In genomic region chr16:10250137-10250850, GRCh38 we compare ENCODE assay signal across 14 cellular contexts.
"Had no signal": no experiment of that assay in that cellular context is flagged by ENCODE, and none has a peak within 500 bp of the region (broad histone marks: within the 10 kb centered on the region; RNA-seq: fewer than 3 reads in every experiment).

No MANE protein-coding gene starts in this region.

- H3K27ac Mint-ChIP-seq: activated CD8-positive, alpha-beta memory T cell treated with anti-CD3 and anti-CD28 coated beads, Interleukin-2, amount 10 ng/mL, durations not matched to agents 7 days and 5 days; activated naive CD8-positive, alpha-beta T cell; activated T-cell treated with anti-CD3 and anti-CD28 coated beads, Interleukin-2, amount 50 U/mL, for 24 hours; naive thymus-derived CD8-positive, alpha-beta T cell; T-helper 1 cell treated with Interleukin-12 subunit alpha and Interleukin-12 subunit beta and Interleukin-4 antibody, amounts not matched to agents 30 μg/mL and 1 μg/mL, for 36 hours had no signal

- ATAC-seq: activated CD8-positive, alpha-beta memory T cell treated with anti-CD3 and anti-CD28 coated beads, Interleukin-2, amount 10 ng/mL, durations not matched to agents 7 days and 5 days; naive thymus-derived CD8-positive, alpha-beta T cell had no signal

- H3K4me1 ChIP-seq: upper lobe of left lung had no signal

- H3K9me3 ChIP-seq: neutrophil, upper lobe of left lung had no signal

- H3K27me3 ChIP-seq: brain microvascular endothelial cell, neutrophil, upper lobe of left lung had no signal

- H3K27me3 Mint-ChIP-seq: activated naive CD8-positive, alpha-beta T cell had no signal

- H3K4me1 Mint-ChIP-seq: activated CD8-positive, alpha-beta memory T cell treated with anti-CD3 and anti-CD28 coated beads, Interleukin-2, amount 10 ng/mL, durations not matched to agents 7 days and 5 days; naive thymus-derived CD8-positive, alpha-beta T cell had no signal

- H3K36me3 ChIP-seq: brain microvascular endothelial cell, neutrophil, upper lobe of left lung had no signal

- H3K4me3 Mint-ChIP-seq: activated CD8-positive, alpha-beta memory T cell treated with anti-CD3 and anti-CD28 coated beads, Interleukin-2, amount 10 ng/mL, durations not matched to agents 7 days and 5 days; activated naive CD8-positive, alpha-beta T cell; activated T-cell treated with anti-CD3 and anti-CD28 coated beads, Interleukin-2, amount 50 U/mL, for 24 hours; naive thymus-derived CD8-positive, alpha-beta T cell; T-helper 1 cell treated with Interleukin-12 subunit alpha and Interleukin-12 subunit beta and Interleukin-4 antibody, amounts not matched to agents 30 μg/mL and 1 μg/mL, for 36 hours had no signal

- H3K27ac ChIP-seq: brain microvascular endothelial cell, neutrophil, skin epidermis, upper lobe of left lung had no signal

- H3K9me3 Mint-ChIP-seq: activated T-cell treated with anti-CD3 and anti-CD28 coated beads, Interleukin-2, amount 50 U/mL, for 24 hours; naive thymus-derived CD8-positive, alpha-beta T cell; T-helper 1 cell treated with Interleukin-12 subunit alpha and Interleukin-12 subunit beta and Interleukin-4 antibody, amounts not matched to agents 30 μg/mL and 1 μg/mL, for 36 hours had no signal

- DNase-seq: activated CD4-positive, alpha-beta T cell treated with anti-CD3 and anti-CD28 coated beads, Interleukin-2, amount 50 U/mL, for 4 hours; activated CD8-positive, alpha-beta memory T cell treated with anti-CD3 and anti-CD28 coated beads, Interleukin-2, amount 10 ng/mL, durations not matched to agents 7 days and 5 days; activated gamma-delta T cell; activated T-cell treated with anti-CD3 and anti-CD28 coated beads, Interleukin-2, amount 50 U/mL, for 24 hours; brain microvascular endothelial cell; cerebellar nuclear complex; naive thymus-derived CD8-positive, alpha-beta T cell; stimulated activated naive CD4-positive, alpha-beta T cell; upper lobe of left lung had no signal

- H3K4me3 ChIP-seq: lung, skin epidermis, upper lobe of left lung had no signal

- H3K36me3 Mint-ChIP-seq: activated CD8-positive, alpha-beta memory T cell treated with anti-CD3 and anti-CD28 coated beads, Interleukin-2, amount 10 ng/mL, durations not matched to agents 7 days and 5 days; activated naive CD8-positive, alpha-beta T cell; naive thymus-derived CD8-positive, alpha-beta T cell had no signal
